In the genomic region with DNA sequence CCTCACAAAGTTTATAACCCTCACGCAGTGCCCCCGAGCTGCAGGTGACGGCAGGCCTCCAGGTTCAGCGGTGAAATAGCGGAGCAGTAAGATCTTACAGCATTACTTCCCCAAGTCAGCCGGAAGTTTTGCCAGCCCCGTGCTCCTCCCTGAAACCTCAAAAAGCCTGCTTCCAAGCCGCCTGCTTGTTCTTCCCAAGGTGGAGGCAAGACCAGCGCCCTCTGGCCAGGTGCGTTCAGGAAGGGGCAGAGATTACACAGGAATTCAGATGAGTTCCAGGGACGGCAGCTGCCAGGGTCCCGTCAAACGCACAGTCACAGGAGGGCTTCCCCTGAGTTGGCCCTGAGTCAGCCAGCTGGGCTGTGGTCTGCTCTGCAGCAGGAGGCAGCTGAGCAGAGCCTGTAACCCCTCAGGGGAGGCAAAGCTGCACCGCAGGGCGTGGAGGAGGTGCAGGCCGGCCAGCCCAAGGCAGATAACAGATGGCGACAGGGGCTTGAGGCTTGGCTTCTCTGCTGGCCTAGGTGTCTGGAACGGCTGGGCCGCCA, we compare ENCODE assay signal across 8 cellular contexts.
A peak's percentile ranks its signal among the peaks of the same experiment; 100 is the strongest.
DNase-seq lines count a peak whose midpoint lies in the region; ATAC-seq and TF ChIP-seq lines count a peak whose summit lies in the region.

No MANE protein-coding gene starts in this region.

- no peaks in the 10 kb centered on the region for H3K9me3 Mint-ChIP-seq in CD4-positive, alpha-beta T cell

- TF ChIP-seq CTCF in CD4-positive, alpha-beta T cell (IDR thresholded peaks at IDR 0.05) = no peak

- DNase-seq in CD4-positive, alpha-beta T cell = no peak
- DNase-seq in astrocyte of the hippocampus (ENCODE audit: low read depth, low spot score) (peak; percentile 42), ureter (ENCODE audit: low spot score) (no peak), G401 (ENCODE audit: low spot score) (no peak), DMS79 treated with DMSO at 0.1 percent for 48 hours (lab: John Stamatoyannopoulos, UW) (no peak), cerebellar nuclear complex (lab: John Stamatoyannopoulos, UW) (no peak)

- ATAC-seq in CD4-positive, alpha-beta T cell (ENCODE audit: poor library complexity) = peak; percentile 46
- ATAC-seq in GM19463 (IDR thresholded peaks at IDR 0.05; ENCODE audit: unreplicated experiment) (peak; percentile 93), HG03432 (IDR thresholded peaks at IDR 0.05; ENCODE audit: unreplicated experiment) (peak; percentile 90)

- POLR2A ChIA-PET in CD4-positive, alpha-beta T cell (lab: Charles Lee) = interaction anchor here (0.6 to 1.6 kb wide), 2 partner anchors 8 to 125 kb away, joined by 3 to 6 read pairs; a partner anchor contains a TSS

- peaks cover 3% of the 10 kb centered on the region for H3K27me3 ChIP-seq in CD4-positive, alpha-beta T cell (ENCODE audit: control insufficient read depth, insufficient read depth, low read length)

- peak overlapping the region; percentile 38 for H3K4me3 Mint-ChIP-seq in CD4-positive, alpha-beta T cell

- no peak overlapping the region for H3K27ac Mint-ChIP-seq in CD4-positive, alpha-beta T cell

- in situ Hi-C loops in G401 (cut with HindIII; ENCODE audit: low sequenced_read_pairs) = no loop called here

- peaks cover 4% of the 10 kb centered on the region for H3K27me3 Mint-ChIP-seq in CD4-positive, alpha-beta T cell

- intact Hi-C loops in CD4-positive, alpha-beta T cell (cut with DNase I, micrococcal nuclease) = no loop called here

- no peaks in the 10 kb centered on the region for H3K9me3 ChIP-seq in CD4-positive, alpha-beta T cell (ENCODE audit: control insufficient read depth, low read length)

- peaks cover 13% of the 10 kb centered on the region for H3K4me1 Mint-ChIP-seq in CD4-positive, alpha-beta T cell (ENCODE audit: low read depth)

- CTCF ChIA-PET in CD4-positive, alpha-beta T cell (lab: Charles Lee) = no interaction called here

- H3K36me3 Mint-ChIP-seq in CD4-positive, alpha-beta T cell (ENCODE audit: low read depth) = no peaks in the 10 kb centered on the region

- no peak overlapping the region for H3K27ac ChIP-seq in CD4-positive, alpha-beta T cell (ENCODE audit: low read depth, low read length)
